In the genomic region with DNA sequence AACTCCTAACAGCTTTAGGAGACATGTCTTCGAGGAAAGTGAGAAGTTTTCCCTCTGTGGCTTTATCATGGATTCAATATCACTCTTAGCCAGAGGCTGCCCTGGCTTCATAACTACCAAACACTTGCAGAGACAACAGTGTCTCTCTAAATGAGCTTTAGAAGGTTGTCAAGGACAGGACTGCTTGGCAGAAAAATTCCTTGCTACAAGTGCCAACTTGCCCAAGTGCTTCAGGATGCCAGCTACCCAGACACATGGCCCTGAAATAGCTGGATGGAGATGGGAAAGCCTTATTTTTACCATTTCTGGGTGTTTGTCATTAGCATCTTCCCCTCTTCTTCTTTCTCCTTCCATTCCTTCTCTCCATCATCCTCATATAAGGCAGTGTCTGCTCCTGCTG, we compare ENCODE assay signal across 13 cellular contexts.
"Had no signal": no experiment of that assay in that cellular context is flagged by ENCODE, and none has a peak within 500 bp of the region (broad histone marks: within the 10 kb centered on the region; RNA-seq: fewer than 3 reads in every experiment).

No MANE protein-coding gene starts in this region.

- ATAC-seq: left colon; naive thymus-derived CD4-positive, alpha-beta T cell had no signal

- H3K27ac ChIP-seq: neutrophil, right atrium auricular region, skin epidermis, tibial artery, vagina had no signal

- H3K36me3 ChIP-seq: neutrophil, right atrium auricular region, tibial artery, vagina had no signal

- H3K4me3 Mint-ChIP-seq: naive thymus-derived CD4-positive, alpha-beta T cell had no signal

- H3K4me1 ChIP-seq: right atrium auricular region, vagina had no signal

- H3K27me3 ChIP-seq: neutrophil, right atrium auricular region, tibial artery, vagina had no signal

- H3K27ac Mint-ChIP-seq: activated naive CD4-positive, alpha-beta T cell treated with anti-CD3 and anti-CD28 coated beads, Interleukin-2, amount 50 U/mL, for 72 hours; naive thymus-derived CD4-positive, alpha-beta T cell had no signal

- DNase-seq: activated effector memory CD4-positive, alpha-beta T cell treated with anti-CD3 and anti-CD28 coated beads, Interleukin-2, amount 50 U/mL, for 16 hours; dermis blood vessel endothelial cell; glutamatergic neuron; left colon; naive thymus-derived CD4-positive, alpha-beta T cell; stimulated activated CD4-positive, alpha-beta T cell treated with anti-CD3 and anti-CD28 coated beads, Interleukin-4, amount 100 ng/mL, for 4 hours; tibial artery had no signal

- H3K4me3 ChIP-seq: lung, right atrium auricular region, skin epidermis, tibial artery, vagina had no signal

- H3K9me3 ChIP-seq: neutrophil, right atrium auricular region, tibial artery, vagina had no signal
